Comparison of ENCODE assay signal across 10 cellular contexts in the genomic region with DNA sequence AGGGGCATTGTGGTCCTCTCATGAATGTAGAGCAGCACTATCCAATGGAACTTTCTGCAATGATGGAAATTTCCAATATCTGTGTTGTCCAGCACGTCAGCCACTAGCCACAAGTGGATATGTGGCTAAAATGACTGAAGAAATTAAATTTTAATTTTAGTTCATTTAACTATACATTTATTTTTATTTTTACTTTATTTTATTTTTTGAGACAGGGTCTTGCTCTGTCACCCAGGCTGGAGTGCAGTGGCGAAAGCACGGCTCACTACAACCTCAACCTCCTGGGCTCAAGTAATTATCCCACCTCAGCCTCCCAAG. TPM values are rescaled to one million over a fixed set of nuclear protein-coding genes. Genes with fewer than 3 reads are reported as not detected.
DNase-seq lines count a peak whose midpoint lies in the region; ATAC-seq and TF ChIP-seq lines count a peak whose summit lies in the region.
"Had no signal": no experiment of that assay in that cellular context is flagged by ENCODE, and none has a peak within 500 bp of the region (broad histone marks: within the 10 kb centered on the region; RNA-seq: fewer than 3 reads in every experiment).

No MANE protein-coding gene starts in this region.

- TF ChIP-seq CTCF in RWPE2 (IDR thresholded peaks at IDR 0.05; ENCODE audit: poor library complexity, severe bottlenecking) = peak; percentile 37
- no peak for TF ChIP-seq CTCF in gastrocnemius medialis (IDR thresholded peaks at IDR 0.05 in 4 of 5, conservative IDR thresholded peaks at IDR 0.05 in 1 of 5)

- H3K36me3 ChIP-seq in GM23248 (ENCODE audit: low read depth) (no peaks in the 10 kb centered on the region), RWPE2 (ENCODE audit: low read depth) (no peaks in the 10 kb centered on the region), gastrocnemius medialis (no peaks in the 10 kb centered on the region)
- H3K36me3 ChIP-seq: right lobe of liver had no signal

- intact Hi-C loops in gastrocnemius medialis (cut with DNase I; ENCODE audit: low total_unique reads) = loop anchor here (1.0 to 2.0 kb wide), 3 partner anchors 9 to 163 kb away; no protein-coding TSS in a partner anchor

- no peak for DNase-seq in GM23248
- no peak for DNase-seq in RWPE2 (ENCODE audit: low spot score)
- no peak for DNase-seq in epithelial cell of prostate (ENCODE audit: low read depth, low spot score)
- DNase-seq in gastrocnemius medialis = no peak
- no peak for DNase-seq in NCI-H2081 treated with DMSO at 0.1 percent for 48 hours (lab: John Stamatoyannopoulos, UW)
- no peak for DNase-seq in DMS53 treated with DMSO at 0.1 percent for 48 hours (lab: John Stamatoyannopoulos, UW; ENCODE audit: unreplicated experiment)
- no peak for DNase-seq in RKO (ENCODE audit: low spot score)

- H3K4me3 ChIP-seq in GM23248 (no peak overlapping the region), RWPE2 (ENCODE audit: severe bottlenecking) (no peak overlapping the region), gastrocnemius medialis (no peak overlapping the region)
- H3K4me3 ChIP-seq: mucosa of descending colon had no signal

- H3K4me1 ChIP-seq in GM23248 (ENCODE audit: insufficient read depth) (no peaks in the 10 kb centered on the region), RWPE2 (ENCODE audit: insufficient read depth, poor library complexity, severe bottlenecking) (no peaks in the 10 kb centered on the region), gastrocnemius medialis (peaks cover 4 to 8% of the 10 kb centered on the region in 2 donors)
- H3K4me1 ChIP-seq: right lobe of liver had no signal

- ATAC-seq in RWPE2 (ENCODE audit: low read depth) (no peak), gastrocnemius medialis (no peak), HG02970 (IDR thresholded peaks at IDR 0.05; ENCODE audit: low FRiP score, unreplicated experiment) (no peak)

- no peaks in the 10 kb centered on the region for H3K79me2 ChIP-seq in GM23248 (ENCODE audit: insufficient read depth)

- in situ Hi-C loops in GM23248 (cut with MboI) (no loop called here), gastrocnemius medialis (cut with MboI; ENCODE audit: low sequenced_read_pairs in 4 of 4) (loop anchor here (10.0 to 25.0 kb wide), 4 partner anchors 59 to 171 kb away; partner anchors contain the start of genes CTPS2 (in 1 of the 4) and SYAP1 (in 1 of the 4))

- TF ChIP-seq POLR2A in gastrocnemius medialis (IDR thresholded peaks at IDR 0.05) = no peak

- H3K9me3 ChIP-seq in GM23248 (ENCODE audit: low read depth) = no peaks in the 10 kb centered on the region
- H3K9me3 ChIP-seq in RWPE2 (ENCODE audit: severe bottlenecking) = no peaks in the 10 kb centered on the region
- no peaks in the 10 kb centered on the region for H3K9me3 ChIP-seq in gastrocnemius medialis
- H3K9me3 ChIP-seq: mucosa of descending colon, right lobe of liver had no signal

- H3K27ac ChIP-seq in GM23248 (no peak overlapping the region), RWPE2 (ENCODE audit: poor library complexity, severe bottlenecking) (peak overlapping the region; percentile 37), epithelial cell of prostate (peak overlapping the region; percentile 48), gastrocnemius medialis (peak overlapping the region; percentile 75 to 81 (median 79))

- WGBS in GM23248 (ENCODE audit: low coverage in 1 of 2, low lambda C conversion rate in 2 of 2, missing lambda C conversion rate in 2 of 2), 2 experiments = 32 to 44% methylated on average over 3 of the region's 3 CpGs

- H3K27me3 ChIP-seq in GM23248 (replicated peaks; ENCODE audit: insufficient read depth) (no peaks in the 10 kb centered on the region), RWPE2 (ENCODE audit: insufficient read depth, poor library complexity, severe bottlenecking) (no peaks in the 10 kb centered on the region), gastrocnemius medialis (peaks cover 0 to 18% (median 14%) of the 10 kb centered on the region in 3 donors)
- H3K27me3 ChIP-seq: right lobe of liver had no signal

- peak overlapping the region; percentile 96; the same call in 1 of the 2 replicates for H2AFZ ChIP-seq in GM23248

- no peaks in the 10 kb centered on the region for H3F3A ChIP-seq in GM23248 (ENCODE audit: insufficient read depth)

- H3K9me2 ChIP-seq in GM23248 (ENCODE audit: insufficient read depth) = no peaks in the 10 kb centered on the region

- no peak overlapping the region for H3K9ac ChIP-seq in GM23248

- no peaks in the 10 kb centered on the region for H4K20me1 ChIP-seq in GM23248 (ENCODE audit: insufficient read depth)

- no peak overlapping the region for H3K4me2 ChIP-seq in GM23248 (ENCODE audit: unreplicated experiment)

RNA-seq across cellular contexts. Expression of gene RBBP7, which starts 13.3 kb away (rescaled TPM):
- total RNA-seq in GM23248 (2014; rRNA removed; shearing (Covaris generic)) = 64.6 and 86.2 TPM in 2 replicates
- 119 and 124 TPM in 2 replicates for polyA plus RNA-seq in GM23248 (2016; fragmentation: Nextera tagmentation; extraction: Ambion mirVana)
- total RNA-seq in gastrocnemius medialis = 100 to 1,000 TPM in 3 of 4 donors, 10 to 100 TPM in 1; 95.0 to 325 (median 151) TPM
